ENCODE assay signal across 23 cellular contexts in genomic region chr7:113456533-113456932, GRCh38.
DNase-seq lines count a peak whose midpoint lies in the region; ATAC-seq and TF ChIP-seq lines count a peak whose summit lies in the region.
"Had no signal": no experiment of that assay in that cellular context is flagged by ENCODE, and none has a peak within 500 bp of the region (broad histone marks: within the 10 kb centered on the region; RNA-seq: fewer than 3 reads in every experiment).

No MANE protein-coding gene starts in this region.

- H4K8ac ChIP-seq in neuronal stem cell (ENCODE audit: low read depth, low read length): no peak overlapping the region

- no peak overlapping the region for H2BK12ac ChIP-seq in neuronal stem cell (ENCODE audit: low read length)

- H3K4me1 Mint-ChIP-seq in HFFc6 (ENCODE audit: low read depth): no peaks in the 10 kb centered on the region
- no peaks in the 10 kb centered on the region for H3K4me1 Mint-ChIP-seq in WTC11
- no peaks in the 10 kb centered on the region for H3K4me1 Mint-ChIP-seq in type B pancreatic cell (ENCODE audit: unreplicated experiment)
- no peaks in the 10 kb centered on the region for H3K4me1 Mint-ChIP-seq in activated naive CD8-positive, alpha-beta T cell treated with anti-CD3 and anti-CD28 coated beads, Interleukin-2, amount 50 U/mL, for 24 hours
- H3K4me1 Mint-ChIP-seq in T-cell: no peaks in the 10 kb centered on the region
- H3K4me1 Mint-ChIP-seq: CD14-positive monocyte; CD8-positive, alpha-beta memory T cell had no signal

- no peak overlapping the region for H2BK120ac ChIP-seq in neuronal stem cell (ENCODE audit: low read depth, low read length)

- H3K4me3 Mint-ChIP-seq in HFFc6 (peak overlapping the region; percentile 16; the same call in 1 of the 2 replicates), WTC11 (no peak overlapping the region), type B pancreatic cell (no peak overlapping the region), T-cell (no peak overlapping the region)
- H3K4me3 Mint-ChIP-seq in activated naive CD8-positive, alpha-beta T cell treated with anti-CD3 and anti-CD28 coated beads, Interleukin-2, amount 50 U/mL, for 24 hours: no peak overlapping the region
- H3K4me3 Mint-ChIP-seq: CD14-positive monocyte; CD4-positive, alpha-beta T cell; CD8-positive, alpha-beta memory T cell had no signal

- DNase-seq in HFFc6 (no peak), WTC11 (ENCODE audit: low spot score) (no peak), neuronal stem cell (ENCODE audit: low spot score) (no peak), type B pancreatic cell (ENCODE audit: extremely low spot score, unreplicated experiment) (peak; percentile 53), spleen (no peak), T-cell (no peak)
- DNase-seq in activated naive CD8-positive, alpha-beta T cell treated with anti-CD3 and anti-CD28 coated beads, Interleukin-2, amount 50 U/mL, for 24 hours: no peak
- DNase-seq: 8988T; ACHN; AML-193; BE2C; CD4-positive, alpha-beta T cell; CD8-positive, alpha-beta memory T cell; DMS 273 treated with DMSO at 0.1 percent for 48 hours; DMS79; EL; GDM1; GOT3 had no signal

- no peaks in the 10 kb centered on the region for H3K79me1 ChIP-seq in neuronal stem cell (ENCODE audit: low read depth, low read length)

- H3K27ac ChIP-seq in neuronal stem cell (replicated peaks; ENCODE audit: low read length): no peak overlapping the region
- no peak overlapping the region for H3K27ac ChIP-seq in spleen
- H3K27ac ChIP-seq: A549; BLaER1 treated with 17β-estradiol and CSF1 and Interleukin-3, amounts not matched to agents 10 nM and 100 nM had no signal

- CTCF ChIA-PET in WTC11 (lab: Charles Lee) (no interaction called here), T-cell (lab: Charles Lee) (no interaction called here)

- POLR2A ChIA-PET in WTC11 (lab: Charles Lee) (no interaction called here), T-cell (lab: Charles Lee) (no interaction called here)

- no peak overlapping the region for H2BK5ac ChIP-seq in neuronal stem cell (ENCODE audit: low read length)

- H3K27me3 Mint-ChIP-seq in HFFc6 (ENCODE audit: insufficient read depth) (no peaks in the 10 kb centered on the region; the same call in 1 of the 2 replicates), WTC11 (ENCODE audit: low read depth) (no peaks in the 10 kb centered on the region), type B pancreatic cell (no peaks in the 10 kb centered on the region), T-cell (no peaks in the 10 kb centered on the region)
- H3K27me3 Mint-ChIP-seq in activated naive CD8-positive, alpha-beta T cell treated with anti-CD3 and anti-CD28 coated beads, Interleukin-2, amount 50 U/mL, for 24 hours: no peaks in the 10 kb centered on the region
- H3K27me3 Mint-ChIP-seq: CD4-positive, alpha-beta T cell; CD8-positive, alpha-beta memory T cell had no signal

- no peak overlapping the region for H3K9ac ChIP-seq in neuronal stem cell (ENCODE audit: low read depth, low read length, poor library complexity)
- H3K9ac ChIP-seq: BLaER1 treated with 17β-estradiol and CSF1 and Interleukin-3, amounts not matched to agents 10 nM and 100 nM had no signal

- no peak overlapping the region for H3K4me2 ChIP-seq in neuronal stem cell (ENCODE audit: insufficient read depth, low read length, poor library complexity, severe bottlenecking)
- H3K4me2 ChIP-seq: A549; BLaER1 treated with 17β-estradiol and CSF1 and Interleukin-3, amounts not matched to agents 10 nM and 100 nM had no signal

- H3K4me1 ChIP-seq in neuronal stem cell (ENCODE audit: control insufficient read depth in 2 of 2, insufficient read depth in 1 of 2, low read depth in 1 of 2, low read length in 2 of 2): peaks cover 2 to 8% of the 10 kb centered on the region in 2 donors
- no peaks in the 10 kb centered on the region for H3K4me1 ChIP-seq in spleen
- H3K4me1 ChIP-seq: A549; BE2C; BLaER1 treated with 17β-estradiol and CSF1 and Interleukin-3, amounts not matched to agents 10 nM and 100 nM; HAP-1 had no signal

- H3K9me3 ChIP-seq in neuronal stem cell (replicated peaks in 1 of 2; ENCODE audit: control insufficient read depth in 2 of 2, insufficient read depth in 1 of 2, low read depth in 1 of 2, low read length in 2 of 2) (no peaks in the 10 kb centered on the region), spleen (no peaks in the 10 kb centered on the region)
- H3K9me3 ChIP-seq: A549, BE2C, HAP-1 had no signal

- H4K91ac ChIP-seq in neuronal stem cell (ENCODE audit: low read depth, low read length, poor library complexity): peak overlapping the region; percentile 33

- no peak overlapping the region for H2AK5ac ChIP-seq in neuronal stem cell (ENCODE audit: low read depth, low read length)

- H2AFZ ChIP-seq in neuronal stem cell (ENCODE audit: low read length): no peak overlapping the region

- WGBS in neuronal stem cell (ENCODE audit: extremely low coverage in 2 of 2, insufficient read length in 2 of 2, insufficient replicate concordance in 1 of 2), 2 donors: no CpG with 5 or more reads among the region's 11 CpGs
- 79 to 91% (median 84%) methylated on average over 11 of the region's 11 CpGs for WGBS in spleen, 5 donors

- no peak for TF ChIP-seq CTCF in HFFc6 (IDR thresholded peaks at IDR 0.05)
- TF ChIP-seq CTCF in WTC11 (IDR thresholded peaks at IDR 0.05): no peak
- TF ChIP-seq CTCF in type B pancreatic cell (conservative IDR thresholded peaks at IDR 0.05): no peak
- no peak for TF ChIP-seq CTCF in spleen (IDR thresholded peaks at IDR 0.05 in 8 of 11, conservative IDR thresholded peaks at IDR 0.05 in 3 of 11)

- H3K36me3 Mint-ChIP-seq in HFFc6 (ENCODE audit: low read depth): no peaks in the 10 kb centered on the region
- no peaks in the 10 kb centered on the region for H3K36me3 Mint-ChIP-seq in WTC11
- H3K36me3 Mint-ChIP-seq in type B pancreatic cell: no peaks in the 10 kb centered on the region
- H3K36me3 Mint-ChIP-seq in activated naive CD8-positive, alpha-beta T cell treated with anti-CD3 and anti-CD28 coated beads, Interleukin-2, amount 50 U/mL, for 24 hours (ENCODE audit: low read depth): no peaks in the 10 kb centered on the region
- no peaks in the 10 kb centered on the region for H3K36me3 Mint-ChIP-seq in T-cell
- H3K36me3 Mint-ChIP-seq: CD14-positive monocyte; CD8-positive, alpha-beta memory T cell had no signal

- ATAC-seq in WTC11 (peak; percentile 48), T-cell (replicated peaks in 1 of 4) (no peak)
- no peak for ATAC-seq in activated naive CD8-positive, alpha-beta T cell treated with anti-CD3 and anti-CD28 coated beads, Interleukin-2, amount 50 U/mL, for 24 hours
- ATAC-seq: A549, GM12878 had no signal

- peak overlapping the region; percentile 59 for H3K23ac ChIP-seq in neuronal stem cell (ENCODE audit: low read depth, low read length, poor library complexity)

- H3K4me3 ChIP-seq in neuronal stem cell (ENCODE audit: low read length in 2 of 2): no peak overlapping the region
- H3K4me3 ChIP-seq in spleen: no peak overlapping the region
- H3K4me3 ChIP-seq: A549; BLaER1 treated with 17β-estradiol and CSF1 and Interleukin-3, amounts not matched to agents 10 nM and 100 nM; GM12878; HAP-1 had no signal

- H3K18ac ChIP-seq in neuronal stem cell (ENCODE audit: low read length): no peak overlapping the region

- no peak overlapping the region for H2BK15ac ChIP-seq in neuronal stem cell (ENCODE audit: low read length)

- H3K36me3 ChIP-seq in neuronal stem cell (replicated peaks in 1 of 2; ENCODE audit: control insufficient read depth in 2 of 2, insufficient read depth in 2 of 2, low read length in 2 of 2): no peaks in the 10 kb centered on the region
- no peaks in the 10 kb centered on the region for H3K36me3 ChIP-seq in spleen
- H3K36me3 ChIP-seq: BE2C; BLaER1 treated with 17β-estradiol and CSF1 and Interleukin-3, amounts not matched to agents 10 nM and 100 nM; HAP-1 had no signal

- H3K9me3 Mint-ChIP-seq in HFFc6: no peaks in the 10 kb centered on the region; the same call in 1 of the 2 replicates
- no peaks in the 10 kb centered on the region for H3K9me3 Mint-ChIP-seq in WTC11
- peaks cover 5% of the 10 kb centered on the region for H3K9me3 Mint-ChIP-seq in type B pancreatic cell
- H3K9me3 Mint-ChIP-seq in activated naive CD8-positive, alpha-beta T cell treated with anti-CD3 and anti-CD28 coated beads, Interleukin-2, amount 50 U/mL, for 24 hours: no peaks in the 10 kb centered on the region
- no peaks in the 10 kb centered on the region for H3K9me3 Mint-ChIP-seq in T-cell
- H3K9me3 Mint-ChIP-seq: CD4-positive, alpha-beta T cell; CD8-positive, alpha-beta memory T cell had no signal

- no peak overlapping the region for H3K27ac Mint-ChIP-seq in HFFc6
- H3K27ac Mint-ChIP-seq in WTC11: no peak overlapping the region
- no peak overlapping the region for H3K27ac Mint-ChIP-seq in type B pancreatic cell
- no peak overlapping the region for H3K27ac Mint-ChIP-seq in activated naive CD8-positive, alpha-beta T cell treated with anti-CD3 and anti-CD28 coated beads, Interleukin-2, amount 50 U/mL, for 24 hours
- H3K27ac Mint-ChIP-seq in T-cell: no peak overlapping the region
- H3K27ac Mint-ChIP-seq: CD14-positive monocyte; CD4-positive, alpha-beta T cell; CD8-positive, alpha-beta memory T cell had no signal

- TF ChIP-seq POLR2A in spleen (IDR thresholded peaks at IDR 0.05): no peak

- H3K4ac ChIP-seq in neuronal stem cell (ENCODE audit: low read length): no peak overlapping the region

- H3K14ac ChIP-seq in neuronal stem cell (ENCODE audit: low read length): no peak overlapping the region

- intact Hi-C loops in spleen (cut with DNase I; ENCODE audit: low total_unique reads): no loop called here

- H3K27me3 ChIP-seq in neuronal stem cell (ENCODE audit: control insufficient read depth in 3 of 3, insufficient read depth in 3 of 3, low read depth in 1 of 3, low read length in 3 of 3): no peaks in the 10 kb centered on the region
- no peaks in the 10 kb centered on the region for H3K27me3 ChIP-seq in spleen (replicated peaks in 1 of 7)
- H3K27me3 ChIP-seq: BE2C; BLaER1 treated with 17β-estradiol and CSF1 and Interleukin-3, amounts not matched to agents 10 nM and 100 nM had no signal

TF ChIP-seq in WTC11, 78 proteins besides CTCF, POLR2A, EP300 and RAD21 (continues in another document):
- TF ChIP-seq ZNF232 (CRISPR knock-in tag; IDR thresholded peaks at IDR 0.05) (no peak), GTF2I (CRISPR knock-in tag; conservative IDR thresholded peaks at IDR 0.05) (no peak)
